In the genomic region with DNA sequence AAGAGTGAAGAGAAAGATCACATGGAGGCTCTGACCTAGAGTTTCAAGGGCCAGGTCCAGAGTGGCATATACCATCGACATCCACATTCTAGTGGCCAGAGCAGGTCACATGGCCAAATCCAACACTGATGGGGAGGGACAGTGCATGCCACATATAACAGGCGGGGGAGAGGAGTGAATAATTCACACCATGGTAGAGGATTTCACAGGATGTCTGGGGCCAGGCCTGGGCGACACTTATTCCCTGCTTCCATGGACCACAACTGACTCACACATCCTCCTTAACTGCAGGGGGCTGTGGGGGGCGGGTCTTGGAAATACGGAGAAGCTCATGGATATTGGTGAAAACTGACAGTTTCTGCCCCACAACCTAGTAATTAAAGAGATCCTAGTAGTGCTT, we compare ENCODE assay signal across 29 cellular contexts. TPM values are rescaled to one million over a fixed set of nuclear protein-coding genes. Genes with fewer than 3 reads are reported as not detected.
"Had no signal": no experiment of that assay in that cellular context is flagged by ENCODE, and none has a peak within 500 bp of the region (broad histone marks: within the 10 kb centered on the region; RNA-seq: fewer than 3 reads in every experiment).

No MANE protein-coding gene starts in this region.

- ATAC-seq: foreskin keratinocyte; gastroesophageal sphincter; heart left ventricle; left cardiac atrium; left lung; lower lobe of right lung; natural killer cell; psoas muscle; right cardiac atrium; stimulated activated memory B cell treated with anti-CD40 and anti-IgM and Interleukin-4, amounts not matched to agents 10 μg/mL and 1 μg/mL and 100 μg/mL, for 72 hours; stimulated activated naive CD8-positive, alpha-beta T cell treated with anti-CD3 and anti-CD28 coated beads, Interleukin-15, Interleukin-2, amounts not matched to agents 100 U/mL and 50 U/mL, for 24 hours had no signal

- DNase-seq: colonic mucosa; effector memory CD4-positive, alpha-beta T cell; foreskin keratinocyte; heart left ventricle; left cardiac atrium; left lung; lower lobe of right lung; natural killer cell; occipital lobe; ovary; psoas muscle; right cardiac atrium; sigmoid colon; stimulated activated CD4-positive, alpha-beta T cell treated with anti-CD3 and anti-CD28 coated beads, Interleukin-4, amount 100 ng/mL, for 4 hours; stimulated activated naive CD8-positive, alpha-beta T cell treated with anti-CD3 and anti-CD28 coated beads, Interleukin-15, Interleukin-2, amounts not matched to agents 100 U/mL and 50 U/mL, for 24 hours; substantia nigra; testis; tibial artery had no signal

- H3K9me3 ChIP-seq: colonic mucosa, esophagus muscularis mucosa, gastroesophageal sphincter, heart left ventricle, left lung, lower lobe of right lung, ovary, psoas muscle, sigmoid colon, testis, tibial artery had no signal

- H3K27ac ChIP-seq: colonic mucosa, esophagus muscularis mucosa, foreskin keratinocyte, gastroesophageal sphincter, heart left ventricle, hepatocyte, left lung, lower lobe of right lung, ovary, psoas muscle, sigmoid colon, testis, tibial artery had no signal

- H3K4me1 ChIP-seq: colonic mucosa, esophagus muscularis mucosa, foreskin keratinocyte, gastroesophageal sphincter, left lung, lower lobe of right lung, psoas muscle, sigmoid colon, testis, tibial artery had no signal

- H3K4me3 ChIP-seq: colonic mucosa, esophagus muscularis mucosa, gastroesophageal sphincter, heart left ventricle, hepatocyte, left lung, lower lobe of right lung, ovary, psoas muscle, sigmoid colon, testis, tibial artery had no signal

- H3K36me3 ChIP-seq: colonic mucosa, esophagus muscularis mucosa, gastroesophageal sphincter, heart left ventricle, left lung, lower lobe of right lung, ovary, sigmoid colon, tibial artery had no signal

- H3K27me3 ChIP-seq: colonic mucosa, foreskin keratinocyte, ovary, sigmoid colon, testis had no signal

RNA-seq across cellular contexts. Expression of a gene that starts 43.8 kb away (rescaled TPM):
- total RNA-seq: endothelial cell of umbilical vein, epithelial cell of proximal tubule, fibroblast of lung, foreskin keratinocyte, hepatocyte, kidney epithelial cell, mononuclear cell, natural killer cell, renal cortical epithelial cell, skeletal muscle tissue had no signal
